In genomic region chr7:68218461-68218860, GRCh38 we compare ENCODE assay signal across 33 cellular contexts.
"Had no signal": no experiment of that assay in that cellular context is flagged by ENCODE, and none has a peak within 500 bp of the region (broad histone marks: within the 10 kb centered on the region; RNA-seq: fewer than 3 reads in every experiment).

No MANE protein-coding gene starts in this region.

- H3K27me3 ChIP-seq: MG63 had no signal

- H3K9me3 ChIP-seq: MG63 had no signal

- DNase-seq: Karpas-422, Kasumi-1, MG63, MM.1S, MV-4-11, NCI-H1048, NCI-H1092, NCI-H1092 treated with DMSO at 0.1 percent for 48 hours, NCI-H1105, NCI-H1105 treated with DMSO at 0.1 percent for 48 hours, NCI-H1417, NCI-H1417 treated with DMSO at 0.1 percent for 48 hours, NCI-H1436, NCI-H1436 treated with DMSO at 0.1 percent for 48 hours, NCI-H1694, NCI-H1694 treated with DMSO at 0.1 percent for 48 hours, NCI-H187, NCI-H187 treated with DMSO at 0.1 percent for 48 hours, NCI-H1930, NCI-H2029, NCI-H2029 treated with DMSO at 0.1 percent for 48 hours, NCI-H2081, NCI-H2081 treated with DMSO at 0.1 percent for 48 hours, NCI-H2107, NCI-H2171, NCI-H2171 treated with DMSO at 0.1 percent for 48 hours, NCI-H2227 treated with DMSO at 0.1 percent for 48 hours, NCI-H226, NCI-H345, NCI-H446, NCI-H446 treated with DMSO at 0.1 percent for 48 hours, NCI-H510A, NCI-H510A treated with DMSO at 0.1 percent for 48 hours had no signal

- H3K36me3 ChIP-seq: MG63 had no signal

- H3K4me3 ChIP-seq: MG63 had no signal
